In genomic region chr1:36984026-36984425, GRCh38 we compare ENCODE assay signal across 26 cellular contexts. TPM values are rescaled to one million over a fixed set of nuclear protein-coding genes. Genes with fewer than 3 reads are reported as not detected.
DNase-seq lines count a peak whose midpoint lies in the region; ATAC-seq, FAIRE-seq and TF ChIP-seq lines count a peak whose summit lies in the region.
"Had no signal": no experiment of that assay in that cellular context is flagged by ENCODE, and none has a peak within 500 bp of the region (broad histone marks: within the 10 kb centered on the region; RNA-seq: fewer than 3 reads in every experiment).

No MANE protein-coding gene starts in this region.

- no peaks in the 10 kb centered on the region for H3F3A ChIP-seq in neural progenitor cell (ENCODE audit: low read depth)

- H3K18ac ChIP-seq in trophoblast cell (ENCODE audit: low read length), result no peak overlapping the region

- H4K8ac ChIP-seq in trophoblast cell (ENCODE audit: low read depth, low read length), result no peak overlapping the region

- no peak for TF ChIP-seq POLR2A in HepG2 (IDR thresholded peaks at IDR 0.05; ENCODE audit: insufficient read depth in 1 of 2, low read depth in 2 of 2, low read length in 2 of 2)
- no peak for TF ChIP-seq POLR2A in right lobe of liver (IDR thresholded peaks at IDR 0.05)

- no peak overlapping the region for H4K12ac ChIP-seq in trophoblast cell (ENCODE audit: low read depth, low read length)

- POLR2A ChIA-PET in HepG2 (lab: Yijun Ruan, JAX), result no interaction called here

- H3K14ac ChIP-seq in trophoblast cell (ENCODE audit: low read length), result no peak overlapping the region

- no peak for ATAC-seq in HepG2
- ATAC-seq in right lobe of liver, result no peak
- ATAC-seq in HG03460 (IDR thresholded peaks at IDR 0.05; ENCODE audit: unreplicated experiment), result no peak
- ATAC-seq: A549; CD8-positive, alpha-beta T cell had no signal

- H3K27me3 ChIP-seq in HepG2 (ENCODE audit: control insufficient read depth in 1 of 2, insufficient read depth in 2 of 2, low read length in 2 of 2), result peaks cover 2 to 14% of the 10 kb centered on the region in 2 experiments; a peak in 3 of 5 replicates
- H3K27me3 ChIP-seq in right lobe of liver, result peaks cover 0 to 3% of the 10 kb centered on the region in 2 donors
- no peaks in the 10 kb centered on the region for H3K27me3 ChIP-seq in bronchial epithelial cell (ENCODE audit: control insufficient read depth, insufficient read depth, low read length)
- no peaks in the 10 kb centered on the region for H3K27me3 ChIP-seq in neural progenitor cell
- no peaks in the 10 kb centered on the region for H3K27me3 ChIP-seq in trophoblast cell (ENCODE audit: insufficient read depth, low read length)
- H3K27me3 ChIP-seq: BLaER1 treated with 17β-estradiol and CSF1 and Interleukin-3, amounts not matched to agents 10 nM and 100 nM had no signal

- no peak overlapping the region for H2BK5ac ChIP-seq in trophoblast cell (ENCODE audit: low read depth, low read length, poor library complexity)

- WGBS in HepG2 (ENCODE audit: low lambda C conversion rate), result 0% methylated on average over 3 of the region's 6 CpGs
- WGBS in right lobe of liver (ENCODE audit: insufficient coverage, low coverage, low lambda C conversion rate, missing lambda C conversion rate), result 42% methylated on average over 4 of the region's 6 CpGs
- no CpG with 5 or more reads among the region's 6 CpGs for WGBS in trophoblast cell (ENCODE audit: extremely low coverage, insufficient coverage, insufficient read length)

- H2AFZ ChIP-seq in HepG2 (ENCODE audit: low read length) (no peak overlapping the region), neural progenitor cell (replicated peaks) (no peak overlapping the region), trophoblast cell (ENCODE audit: insufficient read depth, low read length, poor library complexity) (no peak overlapping the region)

- no peaks in the 10 kb centered on the region for H3K36me3 Mint-ChIP-seq in neural progenitor cell
- H3K36me3 Mint-ChIP-seq: CD8-positive, alpha-beta T cell had no signal

- H3K4me1 Mint-ChIP-seq in neural progenitor cell, result peaks cover 8% of the 10 kb centered on the region
- H3K4me1 Mint-ChIP-seq: B cell had no signal

- H3K9ac ChIP-seq in HepG2 (ENCODE audit: insufficient read depth, low read depth, low read length) (no peak overlapping the region), neural progenitor cell (no peak overlapping the region), trophoblast cell (ENCODE audit: low read length) (peak overlapping the region; percentile 24)
- H3K9ac ChIP-seq: BLaER1 treated with 17β-estradiol and CSF1 and Interleukin-3, amounts not matched to agents 10 nM and 100 nM had no signal

- H3K9me3 Mint-ChIP-seq in neural progenitor cell, result no peaks in the 10 kb centered on the region
- H3K9me3 Mint-ChIP-seq: CD4-positive, alpha-beta T cell; CD8-positive, alpha-beta T cell had no signal

- H3K4me3 ChIP-seq in HepG2 (replicated peaks in 1 of 3; ENCODE audit: insufficient read depth in 1 of 3, low read depth in 2 of 3, low read length in 3 of 3), result no peak overlapping the region
- no peak overlapping the region for H3K4me3 ChIP-seq in right lobe of liver
- H3K4me3 ChIP-seq in bronchial epithelial cell (ENCODE audit: low read depth, low read length), result no peak overlapping the region
- H3K4me3 ChIP-seq in neural progenitor cell, result no peak overlapping the region
- peak overlapping the region; percentile 50 for H3K4me3 ChIP-seq in trophoblast cell (ENCODE audit: low read depth, low read length)
- no peak overlapping the region for H3K4me3 ChIP-seq in foreskin fibroblast (ENCODE audit: low read depth in 1 of 2, low read length in 2 of 2)
- H3K4me3 ChIP-seq: A549; BLaER1 treated with 17β-estradiol and CSF1 and Interleukin-3, amounts not matched to agents 10 nM and 100 nM had no signal

- H2BK12ac ChIP-seq in trophoblast cell (ENCODE audit: low read length), result no peak overlapping the region

- H3K27ac ChIP-seq in HepG2 (ENCODE audit: extremely low read length, insufficient read depth, low read length) (no peak overlapping the region), right lobe of liver (no peak overlapping the region), neural progenitor cell (no peak overlapping the region), trophoblast cell (ENCODE audit: low read depth, low read length) (no peak overlapping the region)
- H3K27ac ChIP-seq: 22Rv1; A549; BLaER1 treated with 17β-estradiol and CSF1 and Interleukin-3, amounts not matched to agents 10 nM and 100 nM; C4-2B had no signal

- no peak overlapping the region for H3K4me3 Mint-ChIP-seq in neural progenitor cell
- H3K4me3 Mint-ChIP-seq: B cell; CD4-positive, alpha-beta T cell; CD8-positive, alpha-beta T cell had no signal

- TF ChIP-seq CTCF in HepG2 (CRISPR knock-in tag; IDR thresholded peaks at IDR 0.05), result no peak
- TF ChIP-seq CTCF in right lobe of liver (IDR thresholded peaks at IDR 0.05), result no peak
- no peak for TF ChIP-seq CTCF in bronchial epithelial cell (IDR thresholded peaks at IDR 0.05; ENCODE audit: insufficient read depth, low read length, severe bottlenecking)
- no peak for TF ChIP-seq CTCF in neural progenitor cell (IDR thresholded peaks at IDR 0.05)
- TF ChIP-seq CTCF in foreskin fibroblast (IDR thresholded peaks at IDR 0.05; ENCODE audit: low read depth, low read length), result no peak

- H4K20me1 ChIP-seq in HepG2 (ENCODE audit: insufficient read depth, low read length) (0 out of 2 replicates have a peak, but pooled peaks cover under 1% of the 10 kb centered on the region), neural progenitor cell (ENCODE audit: low read depth) (no peaks in the 10 kb centered on the region)

- TF ChIP-seq EP300 in HepG2 (IDR thresholded peaks at IDR 0.05; ENCODE audit: low read depth in 2 of 2, low read length in 2 of 2) (no peak), HepG2 (CRISPR knock-in tag; IDR thresholded peaks at IDR 0.05; ENCODE audit: borderline replicate concordance) (no peak)

- peaks cover 19% of the 10 kb centered on the region for H3K27me3 Mint-ChIP-seq in neural progenitor cell (ENCODE audit: insufficient read depth, low read depth)

- H3K9me3 ChIP-seq in HepG2 (ENCODE audit: low read length) (no peaks in the 10 kb centered on the region), right lobe of liver (no peaks in the 10 kb centered on the region), neural progenitor cell (ENCODE audit: low read depth) (no peaks in the 10 kb centered on the region), trophoblast cell (ENCODE audit: insufficient read depth, low read depth, low read length) (peaks cover 4% of the 10 kb centered on the region)
- H3K9me3 ChIP-seq: A549; BLaER1 treated with 17β-estradiol and CSF1 and Interleukin-3, amounts not matched to agents 10 nM and 100 nM; Caco-2 had no signal

- H4K91ac ChIP-seq in trophoblast cell (ENCODE audit: low read depth, low read length), result no peak overlapping the region

- no TSS peak for BruUV-seq in HepG2 (replicated peaks; lab: Mats Ljungman, UMichigan)

- DNase-seq in HepG2 (ENCODE audit: low spot score), result no peak
- DNase-seq in right lobe of liver, result no peak
- no peak for DNase-seq in bronchial epithelial cell (ENCODE audit: low read depth)
- DNase-seq in neural progenitor cell (ENCODE audit: low spot score), result no peak
- no peak for DNase-seq in trophoblast cell
- DNase-seq in foreskin fibroblast, result no peak
- no peak for DNase-seq in activated CD8-positive, alpha-beta memory T cell treated with anti-CD3 and anti-CD28 coated beads for 24 hours
- DNase-seq: AML-193; Caco-2; Calu3; CD4-positive, alpha-beta T cell; CD8-positive, alpha-beta T cell; DMS79 treated with DMSO at 0.1 percent for 48 hours; GF-D8 had no signal

- FAIRE-seq in HepG2 (lab: Jason Lieb, UNC) (no peak), bronchial epithelial cell (lab: Jason Lieb, UNC) (peak; percentile 96)
- FAIRE-seq: A549, D721Med, G401.6, GM12891, GM19239 had no signal

- H2AK5ac ChIP-seq in trophoblast cell (ENCODE audit: low read length), result no peak overlapping the region

- H3K79me2 ChIP-seq in HepG2 (ENCODE audit: insufficient read depth, low read length) (no peaks in the 10 kb centered on the region), neural progenitor cell (ENCODE audit: low read depth) (no peaks in the 10 kb centered on the region), trophoblast cell (ENCODE audit: control insufficient read depth, insufficient read depth, low read length, poor library complexity) (no peaks in the 10 kb centered on the region)

- CTCF ChIA-PET in HepG2 (lab: Yijun Ruan, JAX; ENCODE audit: low intra/inter-chr PET ratio, low total read pairs), result no interaction called here

- H3K4me1 ChIP-seq in HepG2 (ENCODE audit: insufficient read depth, low read length) (no peaks in the 10 kb centered on the region), right lobe of liver (no peaks in the 10 kb centered on the region), neural progenitor cell (peaks cover 12% of the 10 kb centered on the region), trophoblast cell (ENCODE audit: control insufficient read depth in 1 of 2, insufficient read depth in 2 of 2, low read length in 2 of 2) (peaks cover 0 to 8% of the 10 kb centered on the region in 2 experiments)
- H3K4me1 ChIP-seq: A549, Caco-2 had no signal

- H3K23ac ChIP-seq in trophoblast cell (ENCODE audit: low read length), result no peak overlapping the region

- intact Hi-C loops in HepG2 (cut with micrococcal nuclease; ENCODE audit: unreplicated experiment) (no loop called here), right lobe of liver (cut with DNase I) (no loop called here)

- H3K36me3 ChIP-seq in HepG2 (replicated peaks in 1 of 2; ENCODE audit: control insufficient read depth in 1 of 2, insufficient read depth in 2 of 2, low read length in 2 of 2) (no peaks in the 10 kb centered on the region), right lobe of liver (no peaks in the 10 kb centered on the region), bronchial epithelial cell (ENCODE audit: control insufficient read depth, insufficient read depth, low read length) (no peaks in the 10 kb centered on the region), neural progenitor cell (no peaks in the 10 kb centered on the region), trophoblast cell (ENCODE audit: control insufficient read depth in 1 of 2, insufficient read depth in 2 of 2, low read length in 2 of 2) (no peaks in the 10 kb centered on the region)
- H3K36me3 ChIP-seq: BLaER1 treated with 17β-estradiol and CSF1 and Interleukin-3, amounts not matched to agents 10 nM and 100 nM had no signal

- H3K4me2 ChIP-seq in HepG2 (ENCODE audit: low read depth, low read length), result no peak overlapping the region
- no peak overlapping the region for H3K4me2 ChIP-seq in neural progenitor cell
- no peak overlapping the region for H3K4me2 ChIP-seq in trophoblast cell (ENCODE audit: low read length)
- H3K4me2 ChIP-seq: A549; BLaER1 treated with 17β-estradiol and CSF1 and Interleukin-3, amounts not matched to agents 10 nM and 100 nM had no signal

- no peaks in the 10 kb centered on the region for H3K79me1 ChIP-seq in trophoblast cell (ENCODE audit: low read length)

- peak overlapping the region; percentile 8 for H3K27ac Mint-ChIP-seq in neural progenitor cell
- H3K27ac Mint-ChIP-seq: B cell; CD4-positive, alpha-beta T cell; CD8-positive, alpha-beta T cell had no signal

- in situ Hi-C loops in HepG2 (cut with HindIII; ENCODE audit: extremely low pct_ligation_motif_present, low pct_unique_long_range_greater_than_20kb), result no loop called here

- TF ChIP-seq RAD21 in HepG2 (CRISPR knock-in tag; IDR thresholded peaks at IDR 0.05), result no peak

- H3K4ac ChIP-seq in trophoblast cell (ENCODE audit: low read depth, low read length), result no peak overlapping the region

- H2BK120ac ChIP-seq in trophoblast cell (ENCODE audit: insufficient read depth, low read length, poor library complexity), result no peak overlapping the region

RNA-seq across cellular contexts. Expression of gene GRIK3, which starts 50.3 kb away (rescaled TPM):
- total RNA-seq in HepG2 (2016; rRNA removed; fragmentation: Illumina TruSeq; extraction: Trizol) (not detected in 2 replicates), right lobe of liver (under 1 TPM in 1 of 6 experiments, not detected in 5; 0.07 TPM), bronchial epithelial cell (under 0.01 TPM in 1 of 2 replicates, not detected in the other), neural progenitor cell (ENCODE audit: low replicate concordance) (1.7 and 3.0 TPM in 2 replicates)
- total RNA-seq in HepG2 (2016; cell fraction: cytosol; rRNA removed; fragmentation: Illumina TruSeq; extraction: Trizol; ENCODE audit: low read depth), result not detected in 2 replicates
- not detected in 2 replicates for total RNA-seq in HepG2 (2016; cell fraction: insoluble cytoplasmic fraction; rRNA removed; fragmentation: Illumina TruSeq; extraction: Trizol)
- total RNA-seq in HepG2 (2016; cell fraction: membrane; rRNA removed; fragmentation: Illumina TruSeq; extraction: Trizol), result not detected in 2 replicates
- total RNA-seq in HepG2 (2016; cell fraction: nucleus; rRNA removed; fragmentation: Illumina TruSeq; extraction: Trizol), result not detected in 2 replicates
- polyA plus RNA-seq in HepG2 (2011; rRNA removed), result not detected in 2 replicates
- polyA plus RNA-seq in HepG2 (2011; cell fraction: cytosol; rRNA removed), result not detected in 2 replicates
- not detected in 2 replicates for polyA plus RNA-seq in HepG2 (2011; cell fraction: nucleus; rRNA removed)
- polyA plus RNA-seq in HepG2 (2012), result not detected in 2 replicates
- polyA plus RNA-seq in HepG2 (2016; cell fraction: cytosol; fragmentation: Illumina TruSeq; extraction: Trizol; ENCODE audit: low read depth), result not detected in 2 replicates
- polyA plus RNA-seq in HepG2 (2016; cell fraction: insoluble cytoplasmic fraction; fragmentation: Illumina TruSeq; extraction: Trizol; ENCODE audit: low read depth), result not detected in 2 replicates
- polyA plus RNA-seq in HepG2 (2016; cell fraction: membrane; fragmentation: Illumina TruSeq; extraction: Trizol; ENCODE audit: low read depth), result not detected in 2 replicates
- not detected in 2 replicates for polyA plus RNA-seq in HepG2 (2016; cell fraction: nucleus; fragmentation: Illumina TruSeq; extraction: Trizol; ENCODE audit: insufficient read depth, low read depth)
- polyA minus RNA-seq in HepG2 (2011; rRNA and poly(A)+ RNA removed; ENCODE audit: low replicate concordance), result not detected in 2 replicates
- polyA minus RNA-seq in HepG2 (2011; cell fraction: cytosol; rRNA and poly(A)+ RNA removed), result not detected in 2 replicates
- polyA minus RNA-seq in HepG2 (2011; cell fraction: nucleus; rRNA and poly(A)+ RNA removed), result not detected in 2 replicates
- polyA plus RNA-seq in trophoblast cell (2013), result 0.01 TPM in 1 of 2 replicates, not detected in the other
- total RNA-seq: A172; Caco-2; Calu3; CD4-positive, alpha-beta T cell; CD8-positive, alpha-beta T cell had no signal
- polyA plus RNA-seq: A549, BJ had no signal
